ENCODE assay signal across 23 cellular contexts in the genomic region with DNA sequence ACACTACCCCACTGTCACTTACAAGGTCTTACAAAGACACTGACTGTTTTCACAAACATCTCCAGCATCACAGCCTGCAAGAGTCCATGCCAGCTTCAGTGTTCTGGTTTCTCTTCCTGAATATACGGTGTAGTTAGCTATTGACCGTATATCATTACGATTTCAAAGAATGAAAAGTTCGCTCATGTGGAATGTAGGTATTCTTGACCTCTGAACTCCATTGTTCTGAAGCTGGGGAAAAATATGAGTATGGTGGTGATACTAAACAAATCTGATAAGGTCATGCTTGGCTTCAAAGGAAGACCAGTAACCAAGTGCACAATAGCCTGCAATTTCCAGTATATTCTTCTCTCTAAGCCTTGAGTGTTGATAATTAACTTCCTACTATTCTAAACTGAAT.
"Had no signal": no experiment of that assay in that cellular context is flagged by ENCODE, and none has a peak within 500 bp of the region (broad histone marks: within the 10 kb centered on the region; RNA-seq: fewer than 3 reads in every experiment).

No MANE protein-coding gene starts in this region.

- H3K27me3 Mint-ChIP-seq: natural killer cell treated with Interleukin-12 subunit alpha and Interleukin-12 subunit beta and Interleukin-15 and Interleukin-18, amount 100 ng/mL, for 72 hours; stimulated activated naive CD8-positive, alpha-beta T cell treated with anti-CD3 and anti-CD28 coated beads, Interleukin-15, amount 100 ng/mL, for 72 hours had no signal

- ATAC-seq: mucosa of descending colon; naive thymus-derived CD4-positive, alpha-beta T cell; natural killer cell treated with Interleukin-12 subunit alpha and Interleukin-12 subunit beta and Interleukin-15 and Interleukin-18, amount 100 ng/mL, for 72 hours; psoas muscle; right cardiac atrium; sciatic nerve; stimulated activated effector memory CD8-positive, alpha-beta T cell treated with anti-CD3 and anti-CD28 coated beads, Interleukin-12 subunit alpha, Interleukin-12 subunit beta, amount 100 ng/mL, for 72 hours; stimulated activated naive CD8-positive, alpha-beta T cell treated with anti-CD3 and anti-CD28 coated beads, Interleukin-15, amount 100 ng/mL, for 72 hours had no signal

- H3K36me3 Mint-ChIP-seq: naive thymus-derived CD4-positive, alpha-beta T cell; natural killer cell treated with Interleukin-12 subunit alpha and Interleukin-12 subunit beta and Interleukin-15 and Interleukin-18, amount 100 ng/mL, for 72 hours; stimulated activated effector memory CD8-positive, alpha-beta T cell treated with anti-CD3 and anti-CD28 coated beads, Interleukin-12 subunit alpha, Interleukin-12 subunit beta, amount 100 ng/mL, for 72 hours; type B pancreatic cell had no signal

- H3K4me1 Mint-ChIP-seq: stimulated activated effector memory CD8-positive, alpha-beta T cell treated with anti-CD3 and anti-CD28 coated beads, Interleukin-12 subunit alpha, Interleukin-12 subunit beta, amount 100 ng/mL, for 72 hours; stimulated activated naive CD8-positive, alpha-beta T cell treated with anti-CD3 and anti-CD28 coated beads, Interleukin-15, amount 100 ng/mL, for 72 hours had no signal

- H3K36me3 ChIP-seq: left ventricle myocardium inferior, tibial nerve, uterus had no signal

- H3K27me3 ChIP-seq: tibial nerve, uterus had no signal

- H3K4me3 ChIP-seq: left ventricle myocardium inferior, lung, mucosa of descending colon, psoas muscle, skin epidermis, tibial nerve, uterus had no signal

- H3K4me1 ChIP-seq: left ventricle myocardium inferior, parathyroid adenoma, psoas muscle, tibial nerve, uterus had no signal

- DNase-seq: head of caudate nucleus; hippocampal formation; kidney; left ventricle myocardium inferior; midbrain; mucosa of descending colon; naive thymus-derived CD4-positive, alpha-beta T cell; nucleus accumbens; psoas muscle; right cardiac atrium; stimulated activated CD4-positive, alpha-beta T cell treated with anti-CD3 and anti-CD28 coated beads, Interleukin-4, amount 100 ng/mL, for 24 hours; stimulated activated naive CD4-positive, alpha-beta T cell treated with Interleukin-2 at 50 U/mL for 16 hours; stimulated activated naive CD8-positive, alpha-beta T cell treated with anti-CD3 and anti-CD28 coated beads, Interleukin-15, amount 100 ng/mL, for 72 hours; substantia nigra; uterus had no signal

- H3K27ac ChIP-seq: left ventricle myocardium inferior, parathyroid adenoma, psoas muscle, skin epidermis, tibial nerve, uterus had no signal

- H3K27ac Mint-ChIP-seq: naive thymus-derived CD4-positive, alpha-beta T cell; natural killer cell treated with Interleukin-12 subunit alpha and Interleukin-12 subunit beta and Interleukin-15 and Interleukin-18, amount 100 ng/mL, for 72 hours; stimulated activated effector memory CD8-positive, alpha-beta T cell treated with anti-CD3 and anti-CD28 coated beads, Interleukin-12 subunit alpha, Interleukin-12 subunit beta, amount 100 ng/mL, for 72 hours; type B pancreatic cell had no signal

- H3K4me3 Mint-ChIP-seq: naive thymus-derived CD4-positive, alpha-beta T cell; natural killer cell treated with Interleukin-12 subunit alpha and Interleukin-12 subunit beta and Interleukin-15 and Interleukin-18, amount 100 ng/mL, for 72 hours; stimulated activated effector memory CD8-positive, alpha-beta T cell treated with anti-CD3 and anti-CD28 coated beads, Interleukin-12 subunit alpha, Interleukin-12 subunit beta, amount 100 ng/mL, for 72 hours; stimulated activated naive CD8-positive, alpha-beta T cell treated with anti-CD3 and anti-CD28 coated beads, Interleukin-15, amount 100 ng/mL, for 72 hours; type B pancreatic cell had no signal

- H3K9me3 ChIP-seq: left ventricle myocardium inferior, mucosa of descending colon, psoas muscle, uterus had no signal
